Comparison of ENCODE assay signal across 11 cellular contexts in the genomic region with DNA sequence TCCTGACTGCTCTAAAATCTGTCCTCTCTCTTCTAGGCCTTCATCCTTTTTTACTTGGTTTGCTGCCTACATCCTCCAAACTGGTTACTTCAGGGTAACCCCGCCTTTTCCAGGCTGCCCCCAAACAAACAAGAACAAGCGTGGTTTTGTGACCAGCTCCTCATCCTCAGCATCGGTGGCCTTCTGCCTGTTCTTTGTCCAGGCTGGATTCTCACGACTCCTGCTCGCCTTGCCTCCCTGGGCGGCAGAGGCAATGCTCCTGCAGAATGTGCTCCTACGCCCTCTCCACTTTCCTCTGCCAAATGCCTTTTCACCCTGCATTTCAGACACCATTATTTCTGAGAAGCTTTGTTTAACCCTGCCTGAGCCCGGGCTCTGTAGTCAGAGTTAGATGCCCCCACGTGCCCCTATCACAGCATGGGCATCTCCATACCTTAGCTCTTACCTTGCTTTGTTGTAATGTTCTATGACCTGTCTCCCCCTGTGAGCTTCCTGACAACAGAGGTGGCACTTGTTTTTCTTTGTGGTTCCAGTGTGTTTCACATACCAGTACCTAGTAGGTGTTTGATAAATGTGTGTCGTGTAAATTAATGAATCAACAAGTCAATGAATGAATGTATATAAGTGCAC.
DNase-seq lines count a peak whose midpoint lies in the region; ATAC-seq, FAIRE-seq and TF ChIP-seq lines count a peak whose summit lies in the region.
"Had no signal": no experiment of that assay in that cellular context is flagged by ENCODE, and none has a peak within 500 bp of the region (broad histone marks: within the 10 kb centered on the region; RNA-seq: fewer than 3 reads in every experiment).

No MANE protein-coding gene starts in this region.

- H4K91ac ChIP-seq in H1 (replicated peaks; ENCODE audit: insufficient read length, low read length) (peak overlapping the region; percentile 92), trophoblast cell (ENCODE audit: low read depth, low read length) (no peak overlapping the region)

- H3K27me3 Mint-ChIP-seq in Calu3 (ENCODE audit: unreplicated experiment) = no peaks in the 10 kb centered on the region
- H3K27me3 Mint-ChIP-seq in T-helper 17 cell = no peaks in the 10 kb centered on the region

- H4K20me1 ChIP-seq in H1 (replicated peaks in 1 of 2; ENCODE audit: control insufficient read depth in 1 of 2, insufficient read depth in 2 of 2, low read length in 2 of 2) = no peaks in the 10 kb centered on the region

- H3K56ac ChIP-seq in H1 (replicated peaks; ENCODE audit: insufficient read length, low read depth, low read length) = peak overlapping the region; percentile 12

- peak; percentile 57 for ATAC-seq in T-helper 17 cell
- ATAC-seq in GM21528 (IDR thresholded peaks at IDR 0.05; ENCODE audit: low FRiP score, unreplicated experiment) = no peak
- ATAC-seq in sciatic nerve = no peak

- H2BK5ac ChIP-seq in H1 (ENCODE audit: low read depth, low read length) = peak overlapping the region; percentile 96
- H2BK5ac ChIP-seq in trophoblast cell (ENCODE audit: low read depth, low read length, poor library complexity) = no peak overlapping the region

- peak overlapping the region; percentile 73; the same call in 1 of the 2 replicates for H3K27ac ChIP-seq in H1 (ENCODE audit: low read depth, low read length)
- no peak overlapping the region for H3K27ac ChIP-seq in trophoblast cell (ENCODE audit: low read depth, low read length)
- H3K27ac ChIP-seq: esophagus muscularis mucosa had no signal

- H3K4me3 Mint-ChIP-seq in Calu3 (ENCODE audit: low read depth, unreplicated experiment) = no peak overlapping the region
- H3K4me3 Mint-ChIP-seq in T-helper 17 cell = peak overlapping the region; percentile 80

- DNase-seq in Calu3 (no peak), T-helper 17 cell (peak in 1 of 3 donors; percentile 25), H1 (ENCODE audit: low read depth in 1 of 2, low spot score in 2 of 2) (peak; percentile 38 to 59), trophoblast cell (no peak), SHP77 (lab: John Stamatoyannopoulos, UW) (no peak), inferior parietal cortex (ENCODE audit: extremely low spot score) (no peak), sciatic nerve (ENCODE audit: low spot score) (no peak)
- DNase-seq: HCEC 1CT had no signal

- H2AK5ac ChIP-seq in H1 (ENCODE audit: low read depth, low read length) (peak overlapping the region; percentile 99), trophoblast cell (ENCODE audit: low read length) (no peak overlapping the region)

- H3K4me3 ChIP-seq in H1 (ENCODE audit: extremely low read depth in 1 of 4, insufficient read depth in 2 of 4, low read depth in 3 of 4, low read length in 4 of 4) (peak overlapping the region in 1 of 4 experiments; percentile 17; a peak in 1 of 8 replicates), trophoblast cell (ENCODE audit: low read depth, low read length) (no peak overlapping the region)
- H3K4me3 ChIP-seq: esophagus muscularis mucosa had no signal

- TF ChIP-seq RAD21 in H1 (IDR thresholded peaks at IDR 0.05 in 1 of 2, conservative IDR thresholded peaks at IDR 0.05 in 1 of 2; ENCODE audit: low read depth in 2 of 2, low read length in 2 of 2) = no peak

- peaks cover 8 to 72% of the 10 kb centered on the region in 2 experiments; a peak in 3 of 4 replicates for H3K79me2 ChIP-seq in H1 (ENCODE audit: control insufficient read depth in 1 of 2, insufficient read depth in 2 of 2, low read length in 2 of 2)
- H3K79me2 ChIP-seq in trophoblast cell (ENCODE audit: control insufficient read depth, insufficient read depth, low read length, poor library complexity) = peaks cover 4% of the 10 kb centered on the region

- H3K23me2 ChIP-seq in H1 (ENCODE audit: low read depth, low read length) = no peaks in the 10 kb centered on the region

- H3K14ac ChIP-seq in H1 (ENCODE audit: insufficient read length) = no peak overlapping the region
- peak overlapping the region; percentile 2 for H3K14ac ChIP-seq in trophoblast cell (ENCODE audit: low read length)

- H4K12ac ChIP-seq in trophoblast cell (ENCODE audit: low read depth, low read length) = no peak overlapping the region

- H3K4me1 Mint-ChIP-seq in Calu3 (ENCODE audit: low read depth, unreplicated experiment) (peaks cover 35% of the 10 kb centered on the region), T-helper 17 cell (peaks cover 48% of the 10 kb centered on the region)

- POLR2A ChIA-PET in H1 (lab: Charles Lee; ENCODE audit: partially characterized antibody) = interaction anchor here (0.6 to 2.5 kb wide), 3 partner anchors 11 to 193 kb away, joined by 3 to 12 read pairs (median 5); partner anchors contain the start of gene INTS6

- H3K4me1 ChIP-seq in H1 (replicated peaks in 1 of 4; ENCODE audit: control insufficient read depth in 3 of 4, insufficient read depth in 4 of 4, low read length in 3 of 4) (peaks cover 13 to 38% (median 23%) of the 10 kb centered on the region in 4 experiments), trophoblast cell (ENCODE audit: control insufficient read depth in 1 of 2, insufficient read depth in 2 of 2, low read length in 2 of 2) (peaks cover 11 to 23% of the 10 kb centered on the region in 2 experiments)

- H3K36me3 ChIP-seq in H1 (ENCODE audit: control insufficient read depth in 2 of 4, insufficient read depth in 4 of 4, low read length in 3 of 4) (no peaks in the 10 kb centered on the region), trophoblast cell (ENCODE audit: control insufficient read depth in 1 of 2, insufficient read depth in 2 of 2, low read length in 2 of 2) (no peaks in the 10 kb centered on the region)
- H3K36me3 ChIP-seq: esophagus muscularis mucosa had no signal

- H3K4me2 ChIP-seq in H1 (ENCODE audit: insufficient read depth in 1 of 2, low read depth in 2 of 2, low read length in 2 of 2) (peak overlapping the region; percentile 49 to 74), trophoblast cell (ENCODE audit: low read length) (no peak overlapping the region)

- H2BK120ac ChIP-seq in H1 (replicated peaks; ENCODE audit: low read depth, low read length) (no peak overlapping the region), trophoblast cell (ENCODE audit: insufficient read depth, low read length, poor library complexity) (no peak overlapping the region)

- H3K4ac ChIP-seq in H1 (replicated peaks; ENCODE audit: insufficient read length, low read depth, low read length) (peak overlapping the region; percentile 80), trophoblast cell (ENCODE audit: low read depth, low read length) (peak overlapping the region; percentile 2)

- BruUV-seq in Calu3 (replicated peaks; lab: Mats Ljungman, UMichigan) = no TSS peak

- H3K27me3 ChIP-seq in H1 (replicated peaks in 1 of 4; ENCODE audit: control insufficient read depth in 3 of 4, extremely low read depth in 1 of 4, insufficient read depth in 3 of 4, low read length in 3 of 4) = no peaks in the 10 kb centered on the region
- H3K27me3 ChIP-seq in trophoblast cell (ENCODE audit: insufficient read depth, low read length) = no peaks in the 10 kb centered on the region
- H3K27me3 ChIP-seq: esophagus muscularis mucosa had no signal

- no peak for TF ChIP-seq CTCF in Calu3 (IDR thresholded peaks at IDR 0.05; ENCODE audit: unreplicated experiment)
- no peak for TF ChIP-seq CTCF in H1 (IDR thresholded peaks at IDR 0.05; ENCODE audit: control extremely low read depth in 1 of 3, insufficient read depth in 1 of 3, low read depth in 1 of 3, low read length in 3 of 3)

- H3K18ac ChIP-seq in H1 (ENCODE audit: extremely low read depth, low read length) = peak overlapping the region; percentile 84
- peak overlapping the region; percentile 20 for H3K18ac ChIP-seq in trophoblast cell (ENCODE audit: low read length)

- peak overlapping the region; percentile 25 for H4K5ac ChIP-seq in H1 (ENCODE audit: insufficient read length, low read depth, low read length)

- H4K8ac ChIP-seq in H1 (ENCODE audit: extremely low read depth, insufficient read depth, low read length) = peak overlapping the region; percentile 91; the same call in 1 of the 2 replicates
- H4K8ac ChIP-seq in trophoblast cell (ENCODE audit: low read depth, low read length) = no peak overlapping the region

- intact Hi-C loops in Calu3 (cut with micrococcal nuclease; ENCODE audit: unreplicated experiment) (no loop called here), sciatic nerve (cut with DNase I) (no loop called here)

- H3K23ac ChIP-seq in H1 (ENCODE audit: insufficient read length) (no peak overlapping the region), trophoblast cell (ENCODE audit: low read length) (no peak overlapping the region)

- no peak for TF ChIP-seq EP300 in H1 (IDR thresholded peaks at IDR 0.05; ENCODE audit: borderline replicate concordance in 1 of 2, low read depth in 2 of 2, low read length in 2 of 2)

- peak overlapping the region; percentile 8 to 52 (median 45); a peak in 6 of 7 replicates for H3K9ac ChIP-seq in H1 (replicated peaks in 1 of 4; ENCODE audit: extremely low read depth in 1 of 4, low read depth in 3 of 4, low read length in 3 of 4)
- H3K9ac ChIP-seq in trophoblast cell (ENCODE audit: low read length) = no peak overlapping the region

- no peak for TF ChIP-seq POLR2A in H1 (IDR thresholded peaks at IDR 0.05; ENCODE audit: control extremely low read depth in 1 of 2, low read depth in 2 of 2, low read length in 2 of 2)

- H2BK20ac ChIP-seq in H1 (ENCODE audit: low read length) = peak overlapping the region; percentile 27; the same call in 1 of the 2 replicates

- H2AFZ ChIP-seq in H1 (ENCODE audit: low read length) = no peak overlapping the region
- H2AFZ ChIP-seq in trophoblast cell (ENCODE audit: insufficient read depth, low read length, poor library complexity) = no peak overlapping the region

- WGBS in H1 (ENCODE audit: extremely low coverage in 1 of 2, insufficient coverage in 1 of 2, insufficient read length in 1 of 2, insufficient replicate concordance in 2 of 2, low coverage in 1 of 2, low lambda C conversion rate in 2 of 2, missing lambda C conversion rate in 1 of 2), 2 experiments = 31% methylated on average over 10 of the region's 10 CpGs; no CpG with 5 or more reads in 1 of the 2 experiments
- WGBS in trophoblast cell (ENCODE audit: extremely low coverage, insufficient coverage, insufficient read length) = no CpG with 5 or more reads among the region's 10 CpGs

- H3K9me3 ChIP-seq in T-helper 17 cell (ENCODE audit: control insufficient read depth, low read length, poor library complexity, severe bottlenecking) = no peaks in the 10 kb centered on the region
- H3K9me3 ChIP-seq in H1 (ENCODE audit: insufficient read depth in 2 of 2, low read depth in 1 of 2, low read length in 1 of 2) = no peaks in the 10 kb centered on the region
- H3K9me3 ChIP-seq in trophoblast cell (ENCODE audit: insufficient read depth, low read depth, low read length) = no peaks in the 10 kb centered on the region
- H3K9me3 ChIP-seq: esophagus muscularis mucosa had no signal

- H3K27ac Mint-ChIP-seq in Calu3 (ENCODE audit: unreplicated experiment) = peak overlapping the region; percentile 24
- H3K27ac Mint-ChIP-seq in T-helper 17 cell = peak overlapping the region; percentile 99

- H3K9me3 Mint-ChIP-seq in Calu3 (ENCODE audit: low read depth, unreplicated experiment) = peaks cover under 1% of the 10 kb centered on the region

- H3K79me1 ChIP-seq in H1 (ENCODE audit: low read depth, low read length) (0 out of 2 replicates have a peak, but pooled peaks cover 5% of the 10 kb centered on the region), trophoblast cell (ENCODE audit: low read length) (peaks cover 9% of the 10 kb centered on the region)

- H2BK12ac ChIP-seq in H1 (ENCODE audit: low read depth, low read length) = peak overlapping the region; percentile 98
- H2BK12ac ChIP-seq in trophoblast cell (ENCODE audit: low read length) = no peak overlapping the region

- CTCF ChIA-PET in Calu3 (lab: Charles Lee) (interaction anchor here (0.6 kb wide), 1 partner anchor 715 kb away, joined by 3 read pairs; no protein-coding TSS in a partner anchor), H1 (lab: Charles Lee; ENCODE audit: partially characterized antibody) (interaction anchor here (0.7 to 1.6 kb wide), 3 partner anchors 12 to 201 kb away, joined by 3 read pairs; no protein-coding TSS in a partner anchor)

- H3K36me3 Mint-ChIP-seq in Calu3 (ENCODE audit: insufficient read depth, unreplicated experiment) (no peaks in the 10 kb centered on the region), T-helper 17 cell (ENCODE audit: low read depth) (peaks cover 6% of the 10 kb centered on the region)

- FAIRE-seq in H1 (lab: Jason Lieb, UNC) = no peak
- FAIRE-seq: TTC549 had no signal

- peak overlapping the region; percentile 77; the same call in 1 of the 2 replicates for H2BK15ac ChIP-seq in H1 (ENCODE audit: low read length)

Comparison
In these comparisons a context has a peak if more than half of its experiments do, and no peak if none do; other contexts are left out.
1. DNase-seq: peak in H1 (2 of 2); none in Calu3 (single experiment), trophoblast cell (0 of 2), SHP77 (0 of 2), inferior parietal cortex (single experiment) and sciatic nerve (single experiment).